Comparison of ENCODE assay signal across 21 cellular contexts in the genomic region with DNA sequence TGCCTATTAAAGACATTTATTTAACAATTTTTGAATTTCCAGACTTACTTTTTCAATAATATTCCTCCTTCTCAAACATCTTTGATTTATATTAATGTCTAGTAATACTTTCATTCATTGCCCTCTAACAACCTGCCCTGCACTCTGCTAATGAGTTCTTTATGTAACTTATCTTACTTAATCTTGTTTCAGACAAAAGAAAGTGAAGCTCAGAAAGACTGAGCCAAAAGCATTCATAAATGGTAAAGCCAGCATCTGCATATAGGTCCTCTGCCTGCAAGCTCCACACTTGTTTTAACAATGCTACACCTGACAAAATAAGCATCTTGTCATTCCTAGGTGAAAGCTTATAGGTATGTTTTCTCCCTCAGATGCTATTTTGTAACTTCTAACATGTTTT.
"Had no signal": no experiment of that assay in that cellular context is flagged by ENCODE, and none has a peak within 500 bp of the region (broad histone marks: within the 10 kb centered on the region; RNA-seq: fewer than 3 reads in every experiment).

No MANE protein-coding gene starts in this region.

- H3K36me3 ChIP-seq: neural progenitor cell, spleen, tibial nerve, upper lobe of right lung, vagina had no signal

- H3K9ac ChIP-seq: neural progenitor cell had no signal

- ATAC-seq: left colon; left ventricle myocardium superior; natural killer cell treated with Interleukin-12 subunit alpha and Interleukin-12 subunit beta and Interleukin-15 and Interleukin-18, amount 100 ng/mL, for 72 hours; sciatic nerve; stimulated activated memory B cell treated with anti-CD40 and anti-IgM and Interleukin-4, amounts not matched to agents 10 μg/mL and 1 μg/mL and 100 μg/mL, for 72 hours; upper lobe of right lung had no signal

- H3K27me3 ChIP-seq: hepatocyte, neural progenitor cell, tibial nerve, upper lobe of right lung, vagina had no signal

- H2AFZ ChIP-seq: hepatocyte, neural progenitor cell had no signal

- H3K4me2 ChIP-seq: hepatocyte had no signal

- H3K9me3 ChIP-seq: spleen, upper lobe of right lung, vagina had no signal

- H3K4me3 ChIP-seq: hepatocyte, lung, neural progenitor cell, spleen, tibial nerve, upper lobe of right lung, vagina had no signal

- H3K27ac ChIP-seq: neural progenitor cell, spleen, tibial nerve, upper lobe of right lung, vagina had no signal

- DNase-seq: dermis blood vessel endothelial cell; foreskin melanocyte; head of caudate nucleus; left colon; left ventricle myocardium superior; mesenchymal stem cell; midbrain; nucleus accumbens; spleen; stimulated activated CD4-positive, alpha-beta T cell treated with anti-CD3 and anti-CD28 coated beads, Interleukin-15, amount 100 ng/mL, for 24 hours; stimulated activated CD4-positive, alpha-beta T cell treated with anti-CD3 and anti-CD28 coated beads, Interleukin-1b, Interleukin-23, amount 100 ng/mL, for 48 hours; stimulated activated CD4-positive, alpha-beta T cell treated with anti-CD3 and anti-CD28 coated beads, Interleukin-4, amount 100 ng/mL, for 24 hours; upper lobe of right lung had no signal
